In the genomic region with DNA sequence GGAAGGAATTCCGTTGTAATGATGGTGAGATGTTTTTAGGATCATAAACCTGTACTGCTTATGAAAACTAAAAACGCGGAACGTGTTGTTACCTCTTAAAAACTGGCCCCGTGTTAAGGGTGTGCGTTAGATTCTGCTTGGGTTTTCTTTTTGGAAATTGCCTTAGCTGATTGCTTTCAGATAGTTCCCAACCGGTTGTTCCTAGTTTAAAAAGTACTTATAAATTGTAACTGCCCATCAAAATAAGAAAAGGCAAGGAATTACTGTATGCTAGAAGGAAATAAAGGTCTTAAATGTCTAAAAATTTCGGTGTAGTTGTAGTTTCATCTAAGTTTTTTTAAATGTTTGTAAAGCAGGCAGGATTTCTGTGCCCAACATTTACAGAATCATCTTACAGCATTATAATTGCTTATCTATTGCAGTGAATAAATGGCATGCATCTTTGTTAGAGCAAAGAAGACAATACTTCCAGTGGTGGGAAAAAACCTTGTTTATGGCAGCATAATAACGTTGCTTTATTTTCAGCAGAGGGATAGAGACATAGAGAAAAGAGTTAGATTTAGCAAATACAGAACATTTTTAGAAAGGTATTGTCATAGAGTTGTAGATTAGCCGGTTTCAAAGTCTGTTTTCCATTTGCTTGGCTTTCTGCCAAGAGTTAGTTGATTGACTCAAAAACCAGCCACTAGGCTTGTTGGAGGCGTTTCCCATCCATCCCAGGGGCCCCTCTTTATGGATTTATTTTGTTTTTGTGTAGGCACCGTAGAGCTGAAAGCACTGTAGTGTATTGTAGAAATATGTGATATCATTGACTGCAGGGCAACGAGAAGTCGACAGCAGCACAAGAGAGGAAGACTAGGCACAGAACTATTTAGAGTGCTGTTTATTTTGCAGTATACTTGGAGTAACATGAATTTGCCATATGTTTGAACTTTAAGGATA, we compare ENCODE assay signal across 8 cellular contexts.
DNase-seq lines count a peak whose midpoint lies in the region; ATAC-seq and TF ChIP-seq lines count a peak whose summit lies in the region.

No MANE protein-coding gene starts in this region.

- H3K79me2 ChIP-seq in DOHH2 (ENCODE audit: control insufficient read depth, low read length) = peaks cover 67% of the 10 kb centered on the region
- H3K79me2 ChIP-seq in Loucy (ENCODE audit: insufficient read depth, low read length) = peaks cover 66% of the 10 kb centered on the region

- peak overlapping the region; percentile 95 for H3K9ac ChIP-seq in Loucy (ENCODE audit: low read depth, low read length, poor library complexity, severe bottlenecking)

- ATAC-seq in GM18867 (IDR thresholded peaks at IDR 0.05; ENCODE audit: unreplicated experiment) = no peak

- TF ChIP-seq CTCF in DOHH2 (IDR thresholded peaks at IDR 0.05; ENCODE audit: low read depth, low read length, poor library complexity, severe bottlenecking) (peak; percentile 13), Loucy (conservative IDR thresholded peaks at IDR 0.05; ENCODE audit: low read length) (no peak), astrocyte of the spinal cord (IDR thresholded peaks at IDR 0.05; ENCODE audit: low read depth, low read length) (no peak)

- peak overlapping the region; percentile 75; the same call in 1 of the 2 replicates for H3K27ac ChIP-seq in DOHH2 (ENCODE audit: low read depth, low read length)

- in situ Hi-C loops in astrocyte of the spinal cord (cut with HindIII; ENCODE audit: low sequenced_read_pairs) = no loop called here

- H4K20me1 ChIP-seq in DOHH2 (ENCODE audit: control insufficient read depth, insufficient read depth, low read depth, low read length) = peaks cover 17% of the 10 kb centered on the region
- H4K20me1 ChIP-seq in Loucy (ENCODE audit: insufficient read depth, low read length, poor library complexity, severe bottlenecking) = peaks cover 59% of the 10 kb centered on the region

- H3K9me2 ChIP-seq in DOHH2 (replicated peaks; ENCODE audit: control insufficient read depth, low read length) (no peaks in the 10 kb centered on the region), Loucy (replicated peaks; ENCODE audit: low read depth, low read length) (no peaks in the 10 kb centered on the region)

- H3K9me3 ChIP-seq in DOHH2 (ENCODE audit: control insufficient read depth, insufficient read depth, low read length) (no peaks in the 10 kb centered on the region), Loucy (ENCODE audit: insufficient read depth, low read depth, low read length) (no peaks in the 10 kb centered on the region)

- peak overlapping the region; percentile 78 for H3K4me2 ChIP-seq in DOHH2 (ENCODE audit: low read length)
- peak overlapping the region; percentile 88 for H3K4me2 ChIP-seq in Loucy (ENCODE audit: low read depth, low read length, poor library complexity, severe bottlenecking)

- H3K36me3 ChIP-seq in DOHH2 (ENCODE audit: control insufficient read depth, low read length) (peaks cover 4% of the 10 kb centered on the region; the same call in 1 of the 2 replicates), Loucy (ENCODE audit: insufficient read depth, low read length) (no peaks in the 10 kb centered on the region)

- peak overlapping the region; percentile 85 for H3K4me3 ChIP-seq in DOHH2 (ENCODE audit: low read length)
- H3K4me3 ChIP-seq in Loucy (ENCODE audit: low read length, poor library complexity, severe bottlenecking) = peak overlapping the region; percentile 88
- H3K4me3 ChIP-seq in astrocyte of the spinal cord (ENCODE audit: low read depth, low read length) = peak overlapping the region; percentile 91

- H3F3A ChIP-seq in DOHH2 (ENCODE audit: control insufficient read depth, insufficient read depth) (peaks cover 7% of the 10 kb centered on the region), Loucy (ENCODE audit: low read depth) (no peaks in the 10 kb centered on the region; the same call in 1 of the 2 replicates)

- H2AFZ ChIP-seq in Loucy (ENCODE audit: low read length) = no peak overlapping the region

- H3K27me3 ChIP-seq in DOHH2 (ENCODE audit: control insufficient read depth, low read length) = no peaks in the 10 kb centered on the region
- peaks cover 8% of the 10 kb centered on the region for H3K27me3 ChIP-seq in Loucy (ENCODE audit: insufficient read depth, low read length, poor library complexity, severe bottlenecking)

- DNase-seq in SHP77 (lab: John Stamatoyannopoulos, UW) (peak; percentile 34 to 56), astrocyte of the spinal cord (ENCODE audit: low read depth, low spot score) (peak; percentile 87), hypothalamus (lab: John Stamatoyannopoulos, UW) (peak in 31 of 51 donors; percentile 4 to 76 (median 27)), putamen (ENCODE audit: low spot score) (peak; percentile 82), GOT3 (lab: John Stamatoyannopoulos, UW) (no peak)

- H3K4me1 ChIP-seq in DOHH2 (ENCODE audit: control insufficient read depth, low read length) = peaks cover 25% of the 10 kb centered on the region
- peaks cover 54% of the 10 kb centered on the region for H3K4me1 ChIP-seq in Loucy (ENCODE audit: insufficient read depth, low read length, poor library complexity, severe bottlenecking)
